ENCODE assay signal across 1 cellular context in the genomic region with DNA sequence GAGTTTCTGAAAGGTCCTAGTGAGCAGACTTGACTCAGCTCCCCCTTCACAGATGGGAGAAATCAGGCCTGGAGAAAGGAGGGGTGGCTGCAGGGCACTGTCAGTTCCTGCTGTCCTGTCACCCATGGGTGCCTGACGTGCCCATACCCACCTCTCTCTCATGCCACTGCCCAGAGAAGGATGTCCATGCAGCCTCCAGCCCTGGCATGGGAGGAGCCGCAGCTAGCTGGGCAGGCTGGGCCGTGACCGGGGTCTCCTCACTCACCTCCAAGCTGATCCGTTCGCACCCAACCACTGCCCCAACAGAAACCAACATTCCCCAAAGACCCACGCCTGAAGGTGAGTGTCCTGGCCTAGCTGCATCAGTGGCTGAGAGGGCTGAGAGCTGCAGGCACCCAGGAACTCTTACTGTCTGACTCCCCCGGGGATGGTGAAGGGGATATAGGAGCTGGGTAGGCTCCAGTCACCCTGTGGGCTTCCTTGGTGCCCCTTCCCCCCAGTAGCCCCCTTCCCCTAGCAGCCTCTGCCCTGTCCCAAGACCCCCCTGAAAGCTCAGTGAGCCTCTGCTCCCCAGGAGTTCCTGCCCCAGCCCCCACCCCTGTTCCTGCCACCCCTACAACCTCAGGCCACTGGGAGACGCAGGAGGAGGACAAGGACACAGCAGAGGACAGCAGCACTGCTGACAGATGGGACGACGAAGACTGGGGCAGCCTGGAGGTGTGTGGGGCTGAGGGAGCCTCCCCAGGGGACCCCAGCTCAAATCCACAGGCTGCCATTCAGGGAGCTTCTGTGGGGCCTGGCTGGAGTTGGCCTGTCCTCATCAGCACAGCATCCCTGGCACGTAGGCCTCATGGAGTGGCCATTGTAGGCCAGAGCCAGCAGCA.
TF ChIP-seq lines count a peak whose summit lies in the region.

No MANE protein-coding gene starts in this region.

TF ChIP-seq in IMR-90, 13 proteins besides CTCF, POLR2A, EP300 and RAD21:
- TF ChIP-seq CEBPB (IDR thresholded peaks at IDR 0.05; ENCODE audit: low read depth, low read length) (no peak), MXI1 (IDR thresholded peaks at IDR 0.05; ENCODE audit: borderline replicate concordance, low read depth, low read length) (no peak), RFX5 (IDR thresholded peaks at IDR 0.05; ENCODE audit: low read depth, low read length) (no peak), NFE2L2 (IDR thresholded peaks at IDR 0.05; ENCODE audit: low read depth, low read length) (no peak), BHLHE40 (IDR thresholded peaks at IDR 0.05; ENCODE audit: low read depth, low read length) (no peak), RCOR1 (IDR thresholded peaks at IDR 0.05; ENCODE audit: insufficient replicate concordance, low read length) (no peak), CHD1 (IDR thresholded peaks at IDR 0.05; ENCODE audit: low read depth, low read length) (no peak), MAFK (IDR thresholded peaks at IDR 0.05; ENCODE audit: low read depth, low read length) (no peak), ELK1 (IDR thresholded peaks at IDR 0.05; ENCODE audit: borderline replicate concordance, low read depth, low read length) (no peak), SMC3 (IDR thresholded peaks at IDR 0.05; ENCODE audit: low read depth, low read length) (no peak), FOS (IDR thresholded peaks at IDR 0.05; ENCODE audit: low read depth, low read length) (no peak)
- TF ChIP-seq, protein P1, sequence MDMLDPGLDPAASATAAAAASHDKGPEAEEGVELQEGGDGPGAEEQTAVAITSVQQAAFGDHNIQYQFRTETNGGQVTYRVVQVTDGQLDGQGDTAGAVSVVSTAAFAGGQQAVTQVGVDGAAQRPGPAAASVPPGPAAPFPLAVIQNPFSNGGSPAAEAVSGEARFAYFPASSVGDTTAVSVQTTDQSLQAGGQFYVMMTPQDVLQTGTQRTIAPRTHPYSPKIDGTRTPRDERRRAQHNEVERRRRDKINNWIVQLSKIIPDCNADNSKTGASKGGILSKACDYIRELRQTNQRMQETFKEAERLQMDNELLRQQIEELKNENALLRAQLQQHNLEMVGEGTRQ (IDR thresholded peaks at IDR 0.05; ENCODE audit: low read depth, low read length) = no peak
TF ChIP-seq in IMR-90: peak in this region for 0.
